In genomic region chr22:46357711-46358505, GRCh38 we compare ENCODE assay signal across 14 cellular contexts.
"Had no signal": no experiment of that assay in that cellular context is flagged by ENCODE, and none has a peak within 500 bp of the region (broad histone marks: within the 10 kb centered on the region; RNA-seq: fewer than 3 reads in every experiment).

No MANE protein-coding gene starts in this region.

- ATAC-seq: activated CD4-positive, alpha-beta T cell treated with anti-CD3 and anti-CD28 coated beads for 36 hours; activated naive CD8-positive, alpha-beta T cell treated with anti-CD3 and anti-CD28 coated beads, Interleukin-2, amount 50 U/mL, for 24 hours had no signal

- H3K9me3 Mint-ChIP-seq: activated naive CD8-positive, alpha-beta T cell treated with anti-CD3 and anti-CD28 coated beads, Interleukin-2, amount 50 U/mL, for 24 hours; nephron; stimulated activated naive CD8-positive, alpha-beta T cell treated with anti-CD3 and anti-CD28 coated beads, Interleukin-15, Interleukin-2, amounts not matched to agents 100 ng/mL and 50 ng/mL, for 24 hours had no signal

- H3K27me3 Mint-ChIP-seq: activated CD4-positive, alpha-beta T cell treated with anti-CD3 and anti-CD28 coated beads for 36 hours; activated naive CD8-positive, alpha-beta T cell treated with anti-CD3 and anti-CD28 coated beads, Interleukin-2, amount 50 U/mL, for 24 hours; progenitor cell of endocrine pancreas; stimulated activated naive CD8-positive, alpha-beta T cell treated with anti-CD3 and anti-CD28 coated beads, Interleukin-15, Interleukin-2, amounts not matched to agents 100 ng/mL and 50 ng/mL, for 24 hours had no signal

- DNase-seq: activated CD4-positive, alpha-beta T cell treated with anti-CD3 and anti-CD28 coated beads for 36 hours; activated CD4-positive, alpha-beta T cell treated with anti-CD3 and anti-CD28 coated beads, Interleukin-2, amount 50 U/mL, for 48 hours; activated naive CD4-positive, alpha-beta T cell treated with anti-CD3 and anti-CD28 coated beads for 36 hours; activated naive CD8-positive, alpha-beta T cell treated with anti-CD3 and anti-CD28 coated beads, Interleukin-2, amount 50 U/mL, for 24 hours; cerebellar nuclear complex; effector CD4-positive, alpha-beta T cell; nucleus accumbens; stimulated activated CD4-positive, alpha-beta T cell treated with anti-CD3 and anti-CD28 coated beads, Interleukin-2, amount 100 ng/mL, for 24 hours; transverse colon had no signal

- H3K4me3 Mint-ChIP-seq: activated CD4-positive, alpha-beta T cell treated with anti-CD3 and anti-CD28 coated beads for 36 hours; activated naive CD4-positive, alpha-beta T cell treated with anti-CD3 and anti-CD28 coated beads for 36 hours; activated naive CD8-positive, alpha-beta T cell treated with anti-CD3 and anti-CD28 coated beads, Interleukin-2, amount 50 U/mL, for 24 hours; mesothelial cell of epicardium; nephron; stimulated activated naive CD8-positive, alpha-beta T cell treated with anti-CD3 and anti-CD28 coated beads, Interleukin-15, Interleukin-2, amounts not matched to agents 100 ng/mL and 50 ng/mL, for 24 hours had no signal

- FAIRE-seq: frontal cortex had no signal

- H3K4me1 Mint-ChIP-seq: activated CD4-positive, alpha-beta T cell treated with anti-CD3 and anti-CD28 coated beads for 36 hours; activated naive CD8-positive, alpha-beta T cell treated with anti-CD3 and anti-CD28 coated beads, Interleukin-2, amount 50 U/mL, for 24 hours had no signal

- H3K27ac Mint-ChIP-seq: activated CD4-positive, alpha-beta T cell treated with anti-CD3 and anti-CD28 coated beads for 36 hours; activated naive CD4-positive, alpha-beta T cell treated with anti-CD3 and anti-CD28 coated beads for 36 hours; activated naive CD8-positive, alpha-beta T cell treated with anti-CD3 and anti-CD28 coated beads, Interleukin-2, amount 50 U/mL, for 24 hours; mesothelial cell of epicardium; nephron; stimulated activated naive CD8-positive, alpha-beta T cell treated with anti-CD3 and anti-CD28 coated beads, Interleukin-15, Interleukin-2, amounts not matched to agents 100 ng/mL and 50 ng/mL, for 24 hours had no signal
